9 cellular contexts compared by ENCODE assay signal in genomic region chr12:107760207-107760816, GRCh38. TPM values are rescaled to one million over a fixed set of nuclear protein-coding genes. Genes with fewer than 3 reads are reported as not detected.
A peak's percentile ranks its signal among the peaks of the same experiment; 100 is the strongest.
DNase-seq lines count a peak whose midpoint lies in the region; ATAC-seq and TF ChIP-seq lines count a peak whose summit lies in the region.
"Had no signal": no experiment of that assay in that cellular context is flagged by ENCODE, and none has a peak within 500 bp of the region (broad histone marks: within the 10 kb centered on the region; RNA-seq: fewer than 3 reads in every experiment).

No MANE protein-coding gene starts in this region.

- DNase-seq in SK-N-MC (ENCODE audit: low read depth, low spot score) = no peak
- DNase-seq in breast epithelium (ENCODE audit: low spot score in 2 of 2) = peak in 1 of 2 donors; percentile 18
- DNase-seq in left colon = peak; percentile 41 to 51
- peak; percentile 38 for DNase-seq in stimulated activated CD4-positive, alpha-beta T cell treated with anti-CD3 and anti-CD28 coated beads, Interleukin-4, amount 100 ng/mL, for 24 hours
- no peak for DNase-seq in NCI-H1694 (lab: John Stamatoyannopoulos, UW)

- peak overlapping the region; percentile 85 to 95 (median 92) for H3K27ac ChIP-seq in BLaER1 treated with 17β-estradiol and CSF1 and Interleukin-3, amounts not matched to agents 10 nM and 100 nM
- H3K27ac ChIP-seq in SK-N-MC = peak overlapping the region; percentile 30; the same call in 1 of the 2 replicates
- peak overlapping the region; percentile 80 to 91 for H3K27ac ChIP-seq in breast epithelium

- ATAC-seq in GM19372 (IDR thresholded peaks at IDR 0.05; ENCODE audit: low read depth, unreplicated experiment) = peak; percentile 8
- ATAC-seq in HG03432 (IDR thresholded peaks at IDR 0.05; ENCODE audit: unreplicated experiment) = peak; percentile 27
- peak; percentile 23 for ATAC-seq in left colon

- peak overlapping the region; percentile 88 to 98 (median 96) for H3K4me2 ChIP-seq in BLaER1 treated with 17β-estradiol and CSF1 and Interleukin-3, amounts not matched to agents 10 nM and 100 nM

- TF ChIP-seq POLR2A in breast epithelium (IDR thresholded peaks at IDR 0.05) = no peak

- H4K20me1 ChIP-seq in BLaER1 treated with 17β-estradiol and CSF1 and Interleukin-3, amounts not matched to agents 10 nM and 100 nM = peaks cover 0 to 47% (median 38%) of the 10 kb centered on the region in 11 experiments; a peak in 15 of 22 replicates

- peaks cover 32 to 40% (median 37%) of the 10 kb centered on the region in 11 experiments for H3K36me3 ChIP-seq in BLaER1 treated with 17β-estradiol and CSF1 and Interleukin-3, amounts not matched to agents 10 nM and 100 nM
- H3K36me3 ChIP-seq in SK-N-MC (ENCODE audit: insufficient read depth, low read length) (peaks cover 30% of the 10 kb centered on the region), breast epithelium (peaks cover under 1% of the 10 kb centered on the region)

- peak overlapping the region; percentile 86 to 98 (median 94) for H3K4me3 ChIP-seq in BLaER1 treated with 17β-estradiol and CSF1 and Interleukin-3, amounts not matched to agents 10 nM and 100 nM
- H3K4me3 ChIP-seq in SK-N-MC (peak overlapping the region; percentile 81), breast epithelium (peak overlapping the region; percentile 82 to 93 (median 92))

- peaks cover 0 to 11% (median 5%) of the 10 kb centered on the region in 11 experiments; a peak in 6 of 22 replicates for H3K9me3 ChIP-seq in BLaER1 treated with 17β-estradiol and CSF1 and Interleukin-3, amounts not matched to agents 10 nM and 100 nM (replicated peaks in 1 of 11)
- H3K9me3 ChIP-seq in SK-N-MC (ENCODE audit: low read depth, low read length) (no peaks in the 10 kb centered on the region), breast epithelium (no peaks in the 10 kb centered on the region)

- no peak for TF ChIP-seq CTCF in breast epithelium (IDR thresholded peaks at IDR 0.05)

- peaks cover 21 to 35% (median 29%) of the 10 kb centered on the region in 10 experiments for H3K4me1 ChIP-seq in BLaER1 treated with 17β-estradiol and CSF1 and Interleukin-3, amounts not matched to agents 10 nM and 100 nM
- H3K4me1 ChIP-seq in breast epithelium = no peaks in the 10 kb centered on the region

- H3K9ac ChIP-seq in BLaER1 treated with 17β-estradiol and CSF1 and Interleukin-3, amounts not matched to agents 10 nM and 100 nM = peak overlapping the region; percentile 91 to 97 (median 94)
- peak overlapping the region; percentile 85 for H3K9ac ChIP-seq in SK-N-MC (ENCODE audit: insufficient read length)

- intact Hi-C loops in breast epithelium (cut with DNase I; ENCODE audit: low total_unique reads) = no loop called here
- intact Hi-C loops in left colon (cut with DNase I, micrococcal nuclease) = no loop called here

- no peaks in the 10 kb centered on the region for H3K27me3 ChIP-seq in BLaER1 treated with 17β-estradiol and CSF1 and Interleukin-3, amounts not matched to agents 10 nM and 100 nM
- no peaks in the 10 kb centered on the region for H3K27me3 ChIP-seq in breast epithelium

RNA-seq across cellular contexts. Expression of gene PRDM4, which starts 0.6 kb away (rescaled TPM):
- total RNA-seq in breast epithelium (10 to 100 TPM; 29.4 to 32.6 (median 31.1) TPM), left colon (10 to 100 TPM; 32.3 to 38.4 TPM)

RNA-seq across cellular contexts. Expression of gene ASCL4, which starts 14.2 kb away (rescaled TPM):
- total RNA-seq in breast epithelium (under 1 TPM in 1 of 3 donors, not detected in 2; 0.16 TPM), left colon (not detected)
- total RNA-seq: temporal lobe had no signal

Comparison
In these comparisons a context has a peak if more than half of its experiments do, and no peak if none do; other contexts are left out.
1. H3K27ac ChIP-seq: peak in every context shown above with its lines; median percentile 92 in BLaER1 treated with 17β-estradiol and CSF1 and Interleukin-3, amounts not matched to agents 10 nM and 100 nM; 86 in breast epithelium; 30 in SK-N-MC.
2. DNase-seq: peak in left colon (2 of 2) and stimulated activated CD4-positive, alpha-beta T cell treated with anti-CD3 and anti-CD28 coated beads, Interleukin-4, amount 100 ng/mL, for 24 hours (single experiment); none in SK-N-MC (single experiment) and NCI-H1694 (single experiment).
3. Peak in every context shown above with its lines, with median percentiles within 50 percentile points of each other: H3K4me3 ChIP-seq and ATAC-seq.